In the genomic region with DNA sequence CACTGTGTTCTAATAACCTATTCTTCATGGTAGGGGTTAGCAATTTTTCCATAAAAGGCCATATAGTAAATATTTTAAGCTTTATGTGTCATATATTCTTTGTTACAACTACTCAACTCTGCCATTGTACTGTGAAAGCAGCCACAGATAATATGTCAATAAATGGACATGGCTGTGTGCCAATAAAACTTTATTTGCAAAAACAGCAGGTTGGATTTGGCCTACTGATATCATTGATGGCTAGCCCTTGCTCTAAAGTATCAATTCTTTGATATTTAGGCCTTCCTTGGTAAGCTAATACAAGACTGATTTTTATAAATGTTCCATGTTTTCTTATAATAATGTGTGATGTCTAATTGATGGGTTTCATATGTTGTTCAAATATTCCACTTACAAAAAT, we compare ENCODE assay signal across 27 cellular contexts.
"Had no signal": no experiment of that assay in that cellular context is flagged by ENCODE, and none has a peak within 500 bp of the region (broad histone marks: within the 10 kb centered on the region; RNA-seq: fewer than 3 reads in every experiment).

No MANE protein-coding gene starts in this region.

- FAIRE-seq: urothelium cell line had no signal

- DNase-seq: stimulated activated CD4-positive, alpha-beta T cell treated with anti-CD3 and anti-CD28 coated beads, Interleukin-2, amount 100 ng/mL, for 48 hours; stimulated activated CD4-positive, alpha-beta T cell treated with anti-CD3 and anti-CD28 coated beads, Interleukin-4, amount 100 ng/mL, for 1 hour; stimulated activated CD4-positive, alpha-beta T cell treated with anti-CD3 and anti-CD28 coated beads, Interleukin-4, amount 100 ng/mL, for 24 hours; stimulated activated CD4-positive, alpha-beta T cell treated with anti-CD3 and anti-CD28 coated beads, Interleukin-4, amount 100 ng/mL, for 4 hours; stimulated activated CD8-positive, alpha-beta memory T cell treated with anti-CD3 and anti-CD28 coated beads, Interleukin-4, amount 100 ng/mL, for 48 hours; stimulated activated naive B cell treated with anti-CD40 and anti-IgM and Interleukin-4, amounts not matched to agents 10 μg/mL and 1 μg/mL and 100 μg/mL, for 72 hours; stimulated activated naive CD4-positive, alpha-beta T cell; stimulated activated naive CD4-positive, alpha-beta T cell treated with Interleukin-2 at 50 U/mL for 16 hours; stimulated activated naive CD8-positive, alpha-beta T cell treated with anti-CD3 and anti-CD28 coated beads, Interleukin-15, amount 100 ng/mL, for 72 hours; stimulated activated naive CD8-positive, alpha-beta T cell treated with anti-CD3 and anti-CD28 coated beads, Interleukin-15, Interleukin-2, amounts not matched to agents 100 U/mL and 50 U/mL, for 24 hours; stomach; substantia nigra; testis; thyroid gland; tibial artery; transverse colon; trophoblast cell; upper lobe of left lung; upper lobe of right lung; uterus had no signal

- H3K4me1 ChIP-seq: suprapubic skin, testis, thyroid gland, tibial artery, uterus, vagina had no signal

- H3K27me3 ChIP-seq: suprapubic skin, testis, thyroid gland, tibial artery, tibial nerve, transverse colon, upper lobe of left lung, upper lobe of right lung, uterus, vagina had no signal

- H3K36me3 ChIP-seq: stomach, suprapubic skin, thoracic aorta, thyroid gland, tibial artery, tibial nerve, transverse colon, upper lobe of left lung, upper lobe of right lung, uterus, vagina had no signal

- H3K9me3 ChIP-seq: suprapubic skin, testis, thoracic aorta, thyroid gland, tibial artery, tibial nerve, upper lobe of left lung, upper lobe of right lung, uterus, vagina had no signal

- H3K4me3 ChIP-seq: stomach, suprapubic skin, testis, thoracic aorta, thyroid gland, tibial artery, tibial nerve, transverse colon, upper lobe of left lung, upper lobe of right lung, uterus, vagina had no signal

- ATAC-seq: stimulated activated effector memory CD8-positive, alpha-beta T cell treated with anti-CD3 and anti-CD28 coated beads, Interleukin-12 subunit alpha, Interleukin-12 subunit beta, amount 100 ng/mL, for 72 hours; stimulated activated memory B cell treated with anti-CD40 and anti-IgM and Interleukin-4, amounts not matched to agents 10 μg/mL and 1 μg/mL and 100 μg/mL, for 72 hours; stimulated activated naive B cell treated with anti-CD40 and anti-IgM and Interleukin-4, amounts not matched to agents 10 μg/mL and 1 μg/mL and 100 μg/mL, for 72 hours; stimulated activated naive CD8-positive, alpha-beta T cell treated with anti-CD3 and anti-CD28 coated beads, Interleukin-15, amount 100 ng/mL, for 72 hours; stimulated activated naive CD8-positive, alpha-beta T cell treated with anti-CD3 and anti-CD28 coated beads, Interleukin-15, Interleukin-2, amounts not matched to agents 100 U/mL and 50 U/mL, for 24 hours; upper lobe of right lung had no signal

- H3K27ac ChIP-seq: stomach, suprapubic skin, testis, thoracic aorta, thyroid gland, tibial artery, tibial nerve, transverse colon, upper lobe of left lung, upper lobe of right lung, uterus, vagina had no signal
